In the genomic region with DNA sequence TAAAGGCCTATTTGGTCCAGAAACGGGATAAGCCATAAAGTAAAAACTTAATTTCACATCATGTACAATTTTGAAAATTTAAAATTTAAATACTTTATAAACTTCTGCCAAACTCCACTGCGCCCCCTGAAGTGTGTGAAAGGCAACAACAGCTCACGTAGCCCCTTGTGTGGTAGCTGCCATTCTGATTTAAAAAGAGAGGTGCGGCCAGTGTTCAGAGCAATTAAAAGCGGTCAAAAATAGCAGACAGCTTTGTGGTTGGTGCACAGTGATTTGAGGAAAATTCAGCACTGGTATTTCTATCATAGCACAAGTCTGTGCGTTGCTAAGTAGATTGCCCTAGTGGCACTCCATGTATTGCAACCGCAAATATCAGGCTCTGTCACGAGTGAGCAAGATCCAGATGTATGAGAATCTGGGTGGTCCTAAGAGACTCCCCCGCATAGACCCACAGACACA, we compare ENCODE assay signal across 9 cellular contexts.
DNase-seq lines count a peak whose midpoint lies in the region; ATAC-seq and TF ChIP-seq lines count a peak whose summit lies in the region.
"Had no signal": no experiment of that assay in that cellular context is flagged by ENCODE, and none has a peak within 500 bp of the region (broad histone marks: within the 10 kb centered on the region; RNA-seq: fewer than 3 reads in every experiment).

No MANE protein-coding gene starts in this region.

- no peaks in the 10 kb centered on the region for H3K9me3 ChIP-seq in RWPE2 (ENCODE audit: severe bottlenecking)

- ATAC-seq in RWPE2 (ENCODE audit: low read depth): no peak
- no peak for ATAC-seq in GM21576 (IDR thresholded peaks at IDR 0.05; ENCODE audit: unreplicated experiment)
- no peak for ATAC-seq in HG02678 (IDR thresholded peaks at IDR 0.05; ENCODE audit: unreplicated experiment)

- no peak overlapping the region for H3K27ac ChIP-seq in RWPE2 (ENCODE audit: poor library complexity, severe bottlenecking)

- H3K4me3 ChIP-seq in GM06990 (replicated peaks; ENCODE audit: low read depth, low read length) (no peak overlapping the region), RWPE2 (ENCODE audit: severe bottlenecking) (no peak overlapping the region)

- DNase-seq in AG08395 (ENCODE audit: low spot score): peak; percentile 8
- DNase-seq in GM06990 (ENCODE audit: extremely low read depth, insufficient read length): no peak
- no peak for DNase-seq in RWPE2 (ENCODE audit: low spot score)
- DNase-seq in germinal center (ENCODE audit: low spot score): peak; percentile 16
- no peak for DNase-seq in effector CD8-positive, alpha-beta T cell (lab: John Stamatoyannopoulos, UW)
- no peak for DNase-seq in activated CD4-positive, CD25-positive, alpha-beta regulatory T cell (lab: John Stamatoyannopoulos, UW)
- DNase-seq: NCI-H510A treated with DMSO at 0.1 percent for 48 hours had no signal

- H3K27me3 ChIP-seq in GM06990 (replicated peaks; ENCODE audit: control insufficient read depth, insufficient read depth, low read length): no peaks in the 10 kb centered on the region
- no peaks in the 10 kb centered on the region for H3K27me3 ChIP-seq in RWPE2 (ENCODE audit: insufficient read depth, poor library complexity, severe bottlenecking)

- TF ChIP-seq CTCF in GM06990 (IDR thresholded peaks at IDR 0.05; ENCODE audit: insufficient read depth, low read length, poor library complexity, severe bottlenecking) (peak; percentile 59), RWPE2 (IDR thresholded peaks at IDR 0.05; ENCODE audit: poor library complexity, severe bottlenecking) (peak; percentile 4)

- H3K4me1 ChIP-seq in RWPE2 (ENCODE audit: insufficient read depth, poor library complexity, severe bottlenecking): no peaks in the 10 kb centered on the region

- H3K36me3 ChIP-seq in GM06990 (ENCODE audit: control insufficient read depth, insufficient read depth, low read length): no peaks in the 10 kb centered on the region
- H3K36me3 ChIP-seq in RWPE2 (ENCODE audit: low read depth): no peaks in the 10 kb centered on the region

Comparison
In these comparisons a context has a peak if more than half of its experiments do, and no peak if none do; other contexts are left out.
1. DNase-seq: peak in AG08395 (single experiment) and germinal center (single experiment); none in GM06990 (single experiment), RWPE2 (single experiment), effector CD8-positive, alpha-beta T cell (single experiment) and activated CD4-positive, CD25-positive, alpha-beta regulatory T cell (0 of 4).